In genomic region chr15:63836579-63836978, GRCh38 we compare ENCODE assay signal across 23 cellular contexts. TPM values are rescaled to one million over a fixed set of nuclear protein-coding genes. Genes with fewer than 3 reads are reported as not detected.
DNase-seq lines count a peak whose midpoint lies in the region; ATAC-seq and TF ChIP-seq lines count a peak whose summit lies in the region.
"Had no signal": no experiment of that assay in that cellular context is flagged by ENCODE, and none has a peak within 500 bp of the region (broad histone marks: within the 10 kb centered on the region; RNA-seq: fewer than 3 reads in every experiment).

No MANE protein-coding gene starts in this region.

- no peak overlapping the region for H3K4me3 Mint-ChIP-seq in T-helper 1 cell treated with Interleukin-12 subunit alpha and Interleukin-12 subunit beta and Interleukin-4 antibody, amounts not matched to agents 30 μg/mL and 1 μg/mL, for 36 hours
- H3K4me3 Mint-ChIP-seq in nephron: peak overlapping the region; percentile 71 to 97 (median 90)
- H3K4me3 Mint-ChIP-seq in CD8-positive, alpha-beta T cell: no peak overlapping the region
- no peak overlapping the region for H3K4me3 Mint-ChIP-seq in glutamatergic neuron (ENCODE audit: unreplicated experiment)
- H3K4me3 Mint-ChIP-seq: activated CD4-positive, alpha-beta T cell treated with anti-CD3 and anti-CD28 coated beads for 36 hours; T-helper 2 cell treated with Interferon-gamma antibody and Interleukin-4, amounts not matched to agents 5 μg/mL and 100 μg/mL, for 36 hours had no signal

- TF ChIP-seq POLR2A in uterus (IDR thresholded peaks at IDR 0.05): no peak

- no peaks in the 10 kb centered on the region for H3K36me3 ChIP-seq in brain microvascular endothelial cell (replicated peaks)
- no peaks in the 10 kb centered on the region for H3K36me3 ChIP-seq in uterus
- H3K36me3 ChIP-seq in CD8-positive, alpha-beta T cell (ENCODE audit: insufficient read depth, low read length): no peaks in the 10 kb centered on the region
- H3K36me3 ChIP-seq: ascending aorta, colonic mucosa, SJCRH30 had no signal

- no peak overlapping the region for H3K4me3 ChIP-seq in brain microvascular endothelial cell (ENCODE audit: low read depth, low read length)
- H3K4me3 ChIP-seq in uterus: no peak overlapping the region
- H3K4me3 ChIP-seq in CD8-positive, alpha-beta T cell (ENCODE audit: low read depth, low read length): no peak overlapping the region
- H3K4me3 ChIP-seq: ascending aorta, colonic mucosa, PC-9, SJCRH30 had no signal

- peaks cover 26% of the 10 kb centered on the region for H3K4me1 Mint-ChIP-seq in T-helper 1 cell treated with Interleukin-12 subunit alpha and Interleukin-12 subunit beta and Interleukin-4 antibody, amounts not matched to agents 30 μg/mL and 1 μg/mL, for 36 hours (ENCODE audit: low read depth)
- peaks cover 34% of the 10 kb centered on the region for H3K4me1 Mint-ChIP-seq in nephron
- H3K4me1 Mint-ChIP-seq in CD8-positive, alpha-beta T cell (ENCODE audit: low read depth): peaks cover 26% of the 10 kb centered on the region
- H3K4me1 Mint-ChIP-seq in glutamatergic neuron (ENCODE audit: low read depth, unreplicated experiment): peaks cover 18% of the 10 kb centered on the region

- no peaks in the 10 kb centered on the region for H3K36me3 Mint-ChIP-seq in T-helper 1 cell treated with Interleukin-12 subunit alpha and Interleukin-12 subunit beta and Interleukin-4 antibody, amounts not matched to agents 30 μg/mL and 1 μg/mL, for 36 hours (ENCODE audit: low read depth)
- no peaks in the 10 kb centered on the region for H3K36me3 Mint-ChIP-seq in nephron (ENCODE audit: low read depth)
- H3K36me3 Mint-ChIP-seq in CD8-positive, alpha-beta T cell: peaks cover 12% of the 10 kb centered on the region
- H3K36me3 Mint-ChIP-seq in glutamatergic neuron (ENCODE audit: unreplicated experiment): peaks cover 4% of the 10 kb centered on the region

- peak overlapping the region; percentile 10 for H3K27ac Mint-ChIP-seq in T-helper 1 cell treated with Interleukin-12 subunit alpha and Interleukin-12 subunit beta and Interleukin-4 antibody, amounts not matched to agents 30 μg/mL and 1 μg/mL, for 36 hours
- H3K27ac Mint-ChIP-seq in nephron (peak overlapping the region; percentile 29 to 81 (median 57)), glutamatergic neuron (ENCODE audit: unreplicated experiment) (no peak overlapping the region)
- H3K27ac Mint-ChIP-seq in CD8-positive, alpha-beta T cell: no peak overlapping the region
- H3K27ac Mint-ChIP-seq: activated CD4-positive, alpha-beta T cell treated with anti-CD3 and anti-CD28 coated beads for 36 hours; T-helper 2 cell treated with Interferon-gamma antibody and Interleukin-4, amounts not matched to agents 5 μg/mL and 100 μg/mL, for 36 hours had no signal

- DNase-seq in T-helper 1 cell (no peak), brain microvascular endothelial cell (peak; percentile 36), uterus (peak in 1 of 2 donors; percentile 18), glutamatergic neuron (no peak)
- DNase-seq in CD8-positive, alpha-beta T cell: no peak
- DNase-seq: activated CD4-positive, alpha-beta T cell treated with anti-CD3 and anti-CD28 coated beads for 36 hours; activated gamma-delta T cell; BE2C; colonic mucosa; foreskin keratinocyte; left cardiac atrium; NCI-H1436 treated with DMSO at 0.1 percent for 48 hours; NCI-H774; occipital lobe; PC-9; SJCRH30; stimulated activated CD4-positive, alpha-beta T cell treated with anti-CD3 and anti-CD28 coated beads, Interleukin-4, amount 100 ng/mL, for 1 hour had no signal

- no peaks in the 10 kb centered on the region for H3K9me3 ChIP-seq in uterus
- H3K9me3 ChIP-seq in CD8-positive, alpha-beta T cell (ENCODE audit: low read length): no peaks in the 10 kb centered on the region
- H3K9me3 ChIP-seq: ascending aorta, BE2C, colonic mucosa, SJCRH30 had no signal

- H3K27me3 Mint-ChIP-seq in T-helper 1 cell treated with Interleukin-12 subunit alpha and Interleukin-12 subunit beta and Interleukin-4 antibody, amounts not matched to agents 30 μg/mL and 1 μg/mL, for 36 hours (ENCODE audit: low read depth): peaks cover 21% of the 10 kb centered on the region
- no peaks in the 10 kb centered on the region for H3K27me3 Mint-ChIP-seq in nephron (ENCODE audit: low read depth)
- H3K27me3 Mint-ChIP-seq in CD8-positive, alpha-beta T cell (ENCODE audit: low read depth): no peaks in the 10 kb centered on the region
- peaks cover 10% of the 10 kb centered on the region for H3K27me3 Mint-ChIP-seq in glutamatergic neuron (ENCODE audit: unreplicated experiment)
- H3K27me3 Mint-ChIP-seq: activated CD4-positive, alpha-beta T cell treated with anti-CD3 and anti-CD28 coated beads for 36 hours had no signal

- no peak for TF ChIP-seq CTCF in brain microvascular endothelial cell (IDR thresholded peaks at IDR 0.05; ENCODE audit: low read depth, low read length, missing control alignments)
- no peak for TF ChIP-seq CTCF in nephron (IDR thresholded peaks at IDR 0.05; ENCODE audit: unreplicated experiment in 3 of 3)
- TF ChIP-seq CTCF in uterus (IDR thresholded peaks at IDR 0.05): no peak
- TF ChIP-seq CTCF in CD8-positive, alpha-beta T cell (IDR thresholded peaks at IDR 0.05): no peak
- no peak for TF ChIP-seq CTCF in glutamatergic neuron (IDR thresholded peaks at IDR 0.05; ENCODE audit: partially characterized antibody, unreplicated experiment)

- CTCF ChIA-PET in CD8-positive, alpha-beta T cell (lab: Charles Lee): no interaction called here

- peaks cover 0 to 1% of the 10 kb centered on the region in 2 donors for H3K4me1 ChIP-seq in uterus
- peaks cover 21% of the 10 kb centered on the region for H3K4me1 ChIP-seq in CD8-positive, alpha-beta T cell (ENCODE audit: insufficient read depth, low read length)
- H3K4me1 ChIP-seq: BE2C, SJCRH30 had no signal

- H3K27me3 ChIP-seq in brain microvascular endothelial cell (replicated peaks): no peaks in the 10 kb centered on the region
- no peaks in the 10 kb centered on the region for H3K27me3 ChIP-seq in uterus
- H3K27me3 ChIP-seq in CD8-positive, alpha-beta T cell (ENCODE audit: insufficient read depth, low read length): no peaks in the 10 kb centered on the region
- H3K27me3 ChIP-seq: ascending aorta, BE2C, colonic mucosa, SJCRH30 had no signal

- intact Hi-C loops in uterus (cut with DNase I; ENCODE audit: low total_unique reads): no loop called here
- intact Hi-C loops in CD8-positive, alpha-beta T cell (cut with DNase I, micrococcal nuclease): loop anchor here (10.0 kb wide), 2 partner anchors 232 to 332 kb away; partner anchors contain the start of gene USP3 (in 1 of the 2)

- POLR2A ChIA-PET in CD8-positive, alpha-beta T cell (lab: Charles Lee): no interaction called here

- H3K27ac ChIP-seq in brain microvascular endothelial cell: no peak overlapping the region
- H3K27ac ChIP-seq in uterus: peak overlapping the region; percentile 29 to 39
- H3K27ac ChIP-seq in CD8-positive, alpha-beta T cell (ENCODE audit: low read depth, low read length): no peak overlapping the region
- H3K27ac ChIP-seq: 22Rv1, ascending aorta, colonic mucosa, foreskin keratinocyte, PC-9, SJCRH30 had no signal

- in situ Hi-C loops in brain microvascular endothelial cell (cut with HindIII; ENCODE audit: low pct_ligation_motif_present, low sequenced_read_pairs): no loop called here

- ATAC-seq in GM18858 (IDR thresholded peaks at IDR 0.05; ENCODE audit: unreplicated experiment): no peak
- ATAC-seq in CD8-positive, alpha-beta T cell: no peak
- ATAC-seq: activated CD4-positive, alpha-beta T cell treated with anti-CD3 and anti-CD28 coated beads for 36 hours; foreskin keratinocyte; left cardiac atrium had no signal

- H3K9me3 Mint-ChIP-seq in T-helper 1 cell treated with Interleukin-12 subunit alpha and Interleukin-12 subunit beta and Interleukin-4 antibody, amounts not matched to agents 30 μg/mL and 1 μg/mL, for 36 hours: no peaks in the 10 kb centered on the region
- H3K9me3 Mint-ChIP-seq in nephron: no peaks in the 10 kb centered on the region
- H3K9me3 Mint-ChIP-seq in CD8-positive, alpha-beta T cell: no peaks in the 10 kb centered on the region
- H3K9me3 Mint-ChIP-seq in glutamatergic neuron (ENCODE audit: unreplicated experiment): peaks cover 10% of the 10 kb centered on the region
- H3K9me3 Mint-ChIP-seq: T-helper 2 cell treated with Interferon-gamma antibody and Interleukin-4, amounts not matched to agents 5 μg/mL and 100 μg/mL, for 36 hours had no signal

RNA-seq across cellular contexts. Expression of gene HERC1, which starts 2.8 kb away (rescaled TPM):
- total RNA-seq in uterus (100 to 1,000 TPM in 3 of 4 donors, 10 to 100 TPM in 1; 27.6 to 193 (median 131) TPM), glutamatergic neuron (ENCODE audit: unreplicated experiment) (184 TPM)
- total RNA-seq in CD8-positive, alpha-beta T cell: 100 to 1,000 TPM; 275 to 296 TPM

Comparison
In these comparisons a context has a peak if more than half of its experiments do, and no peak if none do; other contexts are left out.
1. H3K27ac Mint-ChIP-seq: peak in T-helper 1 cell treated with Interleukin-12 subunit alpha and Interleukin-12 subunit beta and Interleukin-4 antibody, amounts not matched to agents 30 μg/mL and 1 μg/mL, for 36 hours (single experiment) and nephron (3 of 3); none in CD8-positive, alpha-beta T cell (single experiment) and glutamatergic neuron (single experiment).
2. H3K4me3 Mint-ChIP-seq: peak in nephron (3 of 3); none in T-helper 1 cell treated with Interleukin-12 subunit alpha and Interleukin-12 subunit beta and Interleukin-4 antibody, amounts not matched to agents 30 μg/mL and 1 μg/mL, for 36 hours (single experiment), CD8-positive, alpha-beta T cell (single experiment) and glutamatergic neuron (single experiment).
3. H3K27ac ChIP-seq: peak in uterus (2 of 2); none in brain microvascular endothelial cell (single experiment) and CD8-positive, alpha-beta T cell (single experiment).